In the genomic region with DNA sequence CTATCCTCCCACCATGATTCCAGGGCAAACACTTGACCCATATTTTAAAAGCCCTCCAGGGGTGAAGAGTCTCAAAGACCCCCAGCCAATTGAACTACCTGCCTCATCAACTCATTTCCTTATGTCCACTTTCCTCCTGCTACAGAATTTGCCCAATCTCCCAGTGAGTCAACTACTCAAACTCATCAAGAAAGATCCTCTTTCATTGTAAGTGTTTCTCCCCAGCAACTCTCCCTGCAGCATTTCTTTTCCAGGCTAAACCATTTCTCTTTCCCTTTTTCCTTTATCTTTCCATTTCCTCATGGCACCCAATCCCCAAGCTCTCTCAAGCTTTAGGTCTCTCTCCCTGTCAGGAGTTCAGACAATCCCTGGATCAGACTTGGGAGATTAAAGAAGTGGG, we compare ENCODE assay signal across 11 cellular contexts. TPM values are rescaled to one million over a fixed set of nuclear protein-coding genes. Genes with fewer than 3 reads are reported as not detected.
DNase-seq lines count a peak whose midpoint lies in the region; ATAC-seq and TF ChIP-seq lines count a peak whose summit lies in the region.
"Had no signal": no experiment of that assay in that cellular context is flagged by ENCODE, and none has a peak within 500 bp of the region (broad histone marks: within the 10 kb centered on the region; RNA-seq: fewer than 3 reads in every experiment).

No MANE protein-coding gene starts in this region.

- DNase-seq in CD4-positive, alpha-beta T cell, result no peak
- no peak for DNase-seq in Calu3
- no peak for DNase-seq in activated naive CD8-positive, alpha-beta T cell treated with anti-CD3 and anti-CD28 coated beads for 36 hours
- no peak for DNase-seq in naive thymus-derived CD4-positive, alpha-beta T cell
- no peak for DNase-seq in mesenchymal stem cell
- DNase-seq in endodermal cell, result no peak
- no peak for DNase-seq in NK-92 (lab: John Stamatoyannopoulos, UW; ENCODE audit: unreplicated experiment)
- DNase-seq: NK-92 treated with Interleukin-12 subunit alpha and Interleukin-12 subunit beta, amount 100 ng/mL, for 24 hours; SIG-M5 had no signal

- no peak overlapping the region for H3K18ac ChIP-seq in mesenchymal stem cell (ENCODE audit: low read depth in 1 of 2, low read length in 2 of 2)

- H3K36me3 Mint-ChIP-seq in CD4-positive, alpha-beta T cell (ENCODE audit: low read depth), result peaks cover 32% of the 10 kb centered on the region
- H3K36me3 Mint-ChIP-seq in Calu3 (ENCODE audit: insufficient read depth, unreplicated experiment), result peaks cover 55% of the 10 kb centered on the region
- H3K36me3 Mint-ChIP-seq in activated naive CD8-positive, alpha-beta T cell treated with anti-CD3 and anti-CD28 coated beads for 36 hours, result peaks cover 5% of the 10 kb centered on the region
- peaks cover 0 to 12% (median 0%) of the 10 kb centered on the region in 5 donors for H3K36me3 Mint-ChIP-seq in naive thymus-derived CD4-positive, alpha-beta T cell
- peaks cover 10% of the 10 kb centered on the region for H3K36me3 Mint-ChIP-seq in endodermal cell (ENCODE audit: low read depth)

- no peaks in the 10 kb centered on the region for H3K79me1 ChIP-seq in mesenchymal stem cell (replicated peaks; ENCODE audit: low read length, poor library complexity, severe bottlenecking)

- no peak overlapping the region for H2AK5ac ChIP-seq in mesenchymal stem cell (ENCODE audit: low read length, severe bottlenecking)

- H3K27me3 ChIP-seq in CD4-positive, alpha-beta T cell (ENCODE audit: control insufficient read depth, insufficient read depth, low read length), result no peaks in the 10 kb centered on the region
- H3K27me3 ChIP-seq in naive thymus-derived CD4-positive, alpha-beta T cell (ENCODE audit: control insufficient read depth in 2 of 2, insufficient read depth in 2 of 2, low read length in 2 of 2), result no peaks in the 10 kb centered on the region
- H3K27me3 ChIP-seq in mesenchymal stem cell (ENCODE audit: control insufficient read depth in 1 of 2, insufficient read depth in 1 of 2, low read length in 2 of 2) (peaks cover 14 to 17% of the 10 kb centered on the region in 2 experiments), endodermal cell (ENCODE audit: control insufficient read depth, insufficient read depth, low read length, poor library complexity, severe bottlenecking) (peaks cover 30% of the 10 kb centered on the region)

- peak overlapping the region; percentile 61 for H3K27ac Mint-ChIP-seq in CD4-positive, alpha-beta T cell
- H3K27ac Mint-ChIP-seq in Calu3 (ENCODE audit: unreplicated experiment) (peak overlapping the region; percentile 16), endodermal cell (no peak overlapping the region)
- no peak overlapping the region for H3K27ac Mint-ChIP-seq in activated naive CD8-positive, alpha-beta T cell treated with anti-CD3 and anti-CD28 coated beads for 36 hours
- H3K27ac Mint-ChIP-seq in naive thymus-derived CD4-positive, alpha-beta T cell, result peak overlapping the region in 8 of 9 donors; percentile 8 to 91 (median 50)

- POLR2A ChIA-PET in CD4-positive, alpha-beta T cell (lab: Charles Lee), result no interaction called here
- POLR2A ChIA-PET in naive thymus-derived CD4-positive, alpha-beta T cell (lab: Charles Lee), result interaction anchor here (0.7 to 0.9 kb wide), 2 partner anchors 24 to 30 kb away, joined by 3 to 4 read pairs; a partner anchor contains a TSS

- H2BK5ac ChIP-seq in mesenchymal stem cell (ENCODE audit: low read depth, low read length, poor library complexity, severe bottlenecking), result no peak overlapping the region

- no peak overlapping the region for H3K9ac ChIP-seq in mesenchymal stem cell (ENCODE audit: low read length)
- no peak overlapping the region for H3K9ac ChIP-seq in endodermal cell (ENCODE audit: extremely low read depth, low read length, poor library complexity, severe bottlenecking)

- BruUV-seq in Calu3 (replicated peaks; lab: Mats Ljungman, UMichigan), result no TSS peak

- peak overlapping the region; percentile 21 for H3K27ac ChIP-seq in CD4-positive, alpha-beta T cell (ENCODE audit: low read depth, low read length)
- peak overlapping the region; percentile 63 for H3K27ac ChIP-seq in naive thymus-derived CD4-positive, alpha-beta T cell (ENCODE audit: low read depth, low read length)
- H3K27ac ChIP-seq in mesenchymal stem cell (ENCODE audit: low read length, poor library complexity, severe bottlenecking) (no peak overlapping the region), endodermal cell (ENCODE audit: low read depth, low read length) (no peak overlapping the region)
- H3K27ac ChIP-seq: C4-2B had no signal

- H4K8ac ChIP-seq in mesenchymal stem cell (ENCODE audit: low read length), result no peak overlapping the region

- H3K4ac ChIP-seq in mesenchymal stem cell (ENCODE audit: low read depth in 1 of 2, low read length in 2 of 2), result no peak overlapping the region

- CTCF ChIA-PET in CD4-positive, alpha-beta T cell (lab: Charles Lee), result interaction anchor here (0.6 to 2.6 kb wide), 4 partner anchors 15 to 93 kb away, joined by 3 to 13 read pairs (median 3); a partner anchor contains a TSS
- CTCF ChIA-PET in Calu3 (lab: Charles Lee), result no interaction called here
- CTCF ChIA-PET in naive thymus-derived CD4-positive, alpha-beta T cell (lab: Charles Lee), result interaction anchor here (0.6 to 2.7 kb wide), 3 partner anchors 52 to 276 kb away, joined by 3 to 13 read pairs (median 3); no protein-coding TSS in a partner anchor

- no peaks in the 10 kb centered on the region for H3K9me3 Mint-ChIP-seq in CD4-positive, alpha-beta T cell
- H3K9me3 Mint-ChIP-seq in Calu3 (ENCODE audit: low read depth, unreplicated experiment) (no peaks in the 10 kb centered on the region), endodermal cell (no peaks in the 10 kb centered on the region)
- peaks cover 6% of the 10 kb centered on the region for H3K9me3 Mint-ChIP-seq in activated naive CD8-positive, alpha-beta T cell treated with anti-CD3 and anti-CD28 coated beads for 36 hours
- H3K9me3 Mint-ChIP-seq in naive thymus-derived CD4-positive, alpha-beta T cell, result no peaks in the 10 kb centered on the region

- no peak overlapping the region for H4K91ac ChIP-seq in mesenchymal stem cell (ENCODE audit: low read length)

- no peak overlapping the region for H3K4me2 ChIP-seq in mesenchymal stem cell (ENCODE audit: low read length, poor library complexity, severe bottlenecking)

- H2BK12ac ChIP-seq in mesenchymal stem cell (ENCODE audit: low read length in 2 of 2), result no peak overlapping the region

- no peak for ATAC-seq in CD4-positive, alpha-beta T cell (ENCODE audit: poor library complexity)
- ATAC-seq in naive thymus-derived CD4-positive, alpha-beta T cell, result no peak

- peaks cover 6 to 7% of the 10 kb centered on the region in 2 donors for H3K4me1 ChIP-seq in naive thymus-derived CD4-positive, alpha-beta T cell (ENCODE audit: control insufficient read depth in 2 of 2, insufficient read depth in 2 of 2, low read length in 2 of 2)
- H3K4me1 ChIP-seq in mesenchymal stem cell (ENCODE audit: control insufficient read depth, insufficient read depth, low read depth, low read length) (peaks cover 16% of the 10 kb centered on the region), endodermal cell (ENCODE audit: control insufficient read depth, insufficient read depth, low read length) (no peaks in the 10 kb centered on the region)
- H3K4me1 ChIP-seq: prostate gland had no signal

- intact Hi-C loops in CD4-positive, alpha-beta T cell (cut with DNase I, micrococcal nuclease), result loop anchor here (1.0 to 2.0 kb wide), 4 partner anchors 23 to 52 kb away; a partner anchor contains a TSS
- intact Hi-C loops in Calu3 (cut with micrococcal nuclease; ENCODE audit: unreplicated experiment), result loop anchor here (1.0 to 2.0 kb wide), 2 partner anchors 52 to 67 kb away; no protein-coding TSS in a partner anchor
- intact Hi-C loops in naive thymus-derived CD4-positive, alpha-beta T cell (cut with micrococcal nuclease), result loop anchor here (1.0 to 10.0 kb wide), 8 partner anchors 23 to 889 kb away; a partner anchor contains a TSS

- H3K27me3 Mint-ChIP-seq in CD4-positive, alpha-beta T cell, result no peaks in the 10 kb centered on the region
- H3K27me3 Mint-ChIP-seq in Calu3 (ENCODE audit: unreplicated experiment), result peaks cover 35% of the 10 kb centered on the region
- peaks cover 15% of the 10 kb centered on the region for H3K27me3 Mint-ChIP-seq in activated naive CD8-positive, alpha-beta T cell treated with anti-CD3 and anti-CD28 coated beads for 36 hours
- H3K27me3 Mint-ChIP-seq in naive thymus-derived CD4-positive, alpha-beta T cell, result peaks cover 0 to 30% (median 0%) of the 10 kb centered on the region in 5 donors
- H3K27me3 Mint-ChIP-seq in endodermal cell (ENCODE audit: insufficient read depth), result peaks cover 36% of the 10 kb centered on the region

- H3K14ac ChIP-seq in mesenchymal stem cell (ENCODE audit: low read length in 2 of 2), result no peak overlapping the region

- H3K9me3 ChIP-seq in CD4-positive, alpha-beta T cell (ENCODE audit: control insufficient read depth, low read length), result no peaks in the 10 kb centered on the region
- no peaks in the 10 kb centered on the region for H3K9me3 ChIP-seq in naive thymus-derived CD4-positive, alpha-beta T cell (ENCODE audit: control insufficient read depth in 2 of 3, low read length in 3 of 3)
- no peaks in the 10 kb centered on the region for H3K9me3 ChIP-seq in mesenchymal stem cell (ENCODE audit: control insufficient read depth, low read length)
- H3K9me3 ChIP-seq in endodermal cell (ENCODE audit: control insufficient read depth, low read length), result no peaks in the 10 kb centered on the region
- H3K9me3 ChIP-seq: prostate gland had no signal

- H3K4me3 Mint-ChIP-seq in CD4-positive, alpha-beta T cell, result peak overlapping the region; percentile 81
- peak overlapping the region; percentile 70 for H3K4me3 Mint-ChIP-seq in Calu3 (ENCODE audit: low read depth, unreplicated experiment)
- H3K4me3 Mint-ChIP-seq in activated naive CD8-positive, alpha-beta T cell treated with anti-CD3 and anti-CD28 coated beads for 36 hours, result peak overlapping the region; percentile 76
- H3K4me3 Mint-ChIP-seq in naive thymus-derived CD4-positive, alpha-beta T cell, result peak overlapping the region; percentile 71 to 92 (median 85)
- H3K4me3 Mint-ChIP-seq in endodermal cell, result no peak overlapping the region

- no peak overlapping the region for H2AFZ ChIP-seq in mesenchymal stem cell (ENCODE audit: low read depth, low read length)

- H3K4me3 ChIP-seq in naive thymus-derived CD4-positive, alpha-beta T cell (ENCODE audit: low read length), result no peak overlapping the region
- H3K4me3 ChIP-seq in mesenchymal stem cell (ENCODE audit: insufficient read depth in 1 of 2, low read depth in 1 of 2, low read length in 2 of 2) (no peak overlapping the region), endodermal cell (ENCODE audit: low read length) (no peak overlapping the region)

- TF ChIP-seq CTCF in CD4-positive, alpha-beta T cell (IDR thresholded peaks at IDR 0.05), result no peak
- no peak for TF ChIP-seq CTCF in Calu3 (IDR thresholded peaks at IDR 0.05; ENCODE audit: unreplicated experiment)
- no peak for TF ChIP-seq CTCF in endodermal cell (conservative IDR thresholded peaks at IDR 0.05)

- no peak overlapping the region for H3K23ac ChIP-seq in mesenchymal stem cell (ENCODE audit: low read length in 2 of 2)

- peaks cover 21% of the 10 kb centered on the region for H3K4me1 Mint-ChIP-seq in CD4-positive, alpha-beta T cell (ENCODE audit: low read depth)
- peaks cover 17% of the 10 kb centered on the region for H3K4me1 Mint-ChIP-seq in Calu3 (ENCODE audit: low read depth, unreplicated experiment)
- peaks cover 8% of the 10 kb centered on the region for H3K4me1 Mint-ChIP-seq in activated naive CD8-positive, alpha-beta T cell treated with anti-CD3 and anti-CD28 coated beads for 36 hours
- peaks cover 10 to 19% (median 12%) of the 10 kb centered on the region in 7 donors for H3K4me1 Mint-ChIP-seq in naive thymus-derived CD4-positive, alpha-beta T cell
- peaks cover 6% of the 10 kb centered on the region for H3K4me1 Mint-ChIP-seq in endodermal cell

- H2BK120ac ChIP-seq in mesenchymal stem cell (ENCODE audit: low read depth, low read length), result no peak overlapping the region

- peaks cover 0 to 25% (median 0%) of the 10 kb centered on the region in 3 experiments for H3K36me3 ChIP-seq in naive thymus-derived CD4-positive, alpha-beta T cell (ENCODE audit: control insufficient read depth in 2 of 3, insufficient read depth in 3 of 3, low read length in 3 of 3)
- H3K36me3 ChIP-seq in mesenchymal stem cell (ENCODE audit: control insufficient read depth in 1 of 2, insufficient read depth in 2 of 2, low read depth in 1 of 2, low read length in 2 of 2) (peaks cover 38 to 41% of the 10 kb centered on the region in 2 experiments), endodermal cell (ENCODE audit: control insufficient read depth, insufficient read depth, low read length) (peaks cover 6% of the 10 kb centered on the region)

- H2BK15ac ChIP-seq in mesenchymal stem cell (ENCODE audit: low read depth, poor library complexity, severe bottlenecking), result no peak overlapping the region

RNA-seq across cellular contexts. Expression of a gene that starts 1.5 kb away (rescaled TPM):
- under 1 TPM; 0.19 to 0.36 TPM for total RNA-seq in CD4-positive, alpha-beta T cell
- total RNA-seq in Calu3 (2022), result 0.59 and 0.86 TPM in 2 replicates
- total RNA-seq in activated naive CD8-positive, alpha-beta T cell treated with anti-CD3 and anti-CD28 coated beads for 36 hours, result under 1 TPM; 0.78 to 0.93 TPM
- total RNA-seq in naive thymus-derived CD4-positive, alpha-beta T cell, result 1 to 10 TPM in 1 of 5 experiments, under 1 TPM in 4; 0.30 to 1.6 (median 0.53) TPM
- polyA plus RNA-seq in naive thymus-derived CD4-positive, alpha-beta T cell, result 1 to 10 TPM in 1 of 2 donors, under 1 TPM in 1; 0.74 to 1.0 TPM
- 0.52 TPM for polyA plus RNA-seq in mesenchymal stem cell (2013, experiment 1 of 2)
- polyA plus RNA-seq in mesenchymal stem cell (2013, experiment 2 of 2), result 0.62 TPM
- not detected for total RNA-seq in endodermal cell
- polyA plus RNA-seq in endodermal cell (2013, experiment 1 of 2), result 0.68 TPM
- 0.46 TPM for polyA plus RNA-seq in endodermal cell (2013, experiment 2 of 2)

RNA-seq across cellular contexts. Expression of a gene that starts 23.5 kb away (rescaled TPM):
- 10 to 100 TPM; 23.6 to 24.4 TPM for total RNA-seq in CD4-positive, alpha-beta T cell
- total RNA-seq in Calu3 (2022), result 70.7 and 72.3 TPM in 2 replicates
- 10 to 100 TPM; 36.5 to 37.2 TPM for total RNA-seq in activated naive CD8-positive, alpha-beta T cell treated with anti-CD3 and anti-CD28 coated beads for 36 hours
- 10 to 100 TPM; 29.2 to 55.2 (median 33.5) TPM for total RNA-seq in naive thymus-derived CD4-positive, alpha-beta T cell
- polyA plus RNA-seq in naive thymus-derived CD4-positive, alpha-beta T cell, result 10 to 100 TPM in 1 of 2 donors, 1 to 10 TPM in 1; 8.2 to 10.9 TPM
- polyA plus RNA-seq in mesenchymal stem cell (2013, experiment 1 of 2), result 18.3 TPM
- 18.3 TPM for polyA plus RNA-seq in mesenchymal stem cell (2013, experiment 2 of 2)
- 10 to 100 TPM; 44.3 to 50.2 TPM for total RNA-seq in endodermal cell
- 42.1 TPM for polyA plus RNA-seq in endodermal cell (2013, experiment 1 of 2)
- polyA plus RNA-seq in endodermal cell (2013, experiment 2 of 2), result 33.3 TPM

RNA-seq across cellular contexts. Expression of a gene that starts 26.5 kb away (rescaled TPM):
- 10 to 100 TPM; 35.7 to 38.5 TPM for total RNA-seq in CD4-positive, alpha-beta T cell
- 53.0 and 60.4 TPM in 2 replicates for total RNA-seq in Calu3 (2022)
- total RNA-seq in activated naive CD8-positive, alpha-beta T cell treated with anti-CD3 and anti-CD28 coated beads for 36 hours, result 10 to 100 TPM; 22.9 to 24.3 TPM
- total RNA-seq in naive thymus-derived CD4-positive, alpha-beta T cell, result 10 to 100 TPM; 56.2 to 74.6 (median 60.4) TPM
- polyA plus RNA-seq in naive thymus-derived CD4-positive, alpha-beta T cell, result 10 to 100 TPM in 1 of 2 donors, 1 to 10 TPM in 1; 9.8 to 18.6 TPM
- 24.7 TPM for polyA plus RNA-seq in mesenchymal stem cell (2013, experiment 1 of 2)
- 21.2 TPM for polyA plus RNA-seq in mesenchymal stem cell (2013, experiment 2 of 2)
- total RNA-seq in endodermal cell, result 10 to 100 TPM; 34.1 to 44.8 TPM
- polyA plus RNA-seq in endodermal cell (2013, experiment 1 of 2), result 26.7 TPM
- polyA plus RNA-seq in endodermal cell (2013, experiment 2 of 2), result 25.0 TPM

RNA-seq across cellular contexts. Expression of a gene that starts 56.3 kb away (rescaled TPM):
- under 1 TPM; 0.45 to 0.52 TPM for total RNA-seq in CD4-positive, alpha-beta T cell
- total RNA-seq in Calu3 (2022) (0.47 and 0.50 TPM in 2 replicates), endodermal cell (under 1 TPM; 0.46 to 0.64 TPM)
- under 1 TPM; 0.10 TPM for total RNA-seq in activated naive CD8-positive, alpha-beta T cell treated with anti-CD3 and anti-CD28 coated beads for 36 hours
- under 1 TPM; 0.22 to 0.84 (median 0.46) TPM for total RNA-seq in naive thymus-derived CD4-positive, alpha-beta T cell
- polyA plus RNA-seq in naive thymus-derived CD4-positive, alpha-beta T cell, result not detected
- polyA plus RNA-seq in mesenchymal stem cell (2013, experiment 1 of 2), result 0.44 TPM
- 0.52 TPM for polyA plus RNA-seq in mesenchymal stem cell (2013, experiment 2 of 2)
- polyA plus RNA-seq in endodermal cell (2013, experiment 1 of 2), result 1.2 TPM
- polyA plus RNA-seq in endodermal cell (2013, experiment 2 of 2), result 1.4 TPM

Comparison
In these comparisons a context has a peak if more than half of its experiments do, and no peak if none do; other contexts are left out.
1. H3K27ac ChIP-seq: peak in CD4-positive, alpha-beta T cell (single experiment) and naive thymus-derived CD4-positive, alpha-beta T cell (single experiment); none in mesenchymal stem cell (single experiment) and endodermal cell (single experiment).
2. H3K27ac Mint-ChIP-seq: peak in CD4-positive, alpha-beta T cell (single experiment), Calu3 (single experiment) and naive thymus-derived CD4-positive, alpha-beta T cell (8 of 9); none in activated naive CD8-positive, alpha-beta T cell treated with anti-CD3 and anti-CD28 coated beads for 36 hours (single experiment) and endodermal cell (single experiment).